In genomic region chr1:243713470-243714186, GRCh38 we compare ENCODE assay signal across 8 cellular contexts.
DNase-seq lines count a peak whose midpoint lies in the region; ATAC-seq and TF ChIP-seq lines count a peak whose summit lies in the region.

No MANE protein-coding gene starts in this region.

- H3K36me3 ChIP-seq in heart right ventricle, result no peaks in the 10 kb centered on the region

- ATAC-seq in heart right ventricle, result peak in 7 of 8 donors; percentile 31 to 89 (median 83)
- ATAC-seq in HG03280 (IDR thresholded peaks at IDR 0.05; ENCODE audit: unreplicated experiment), result no peak

- no peaks in the 10 kb centered on the region for H3K27me3 ChIP-seq in heart right ventricle

- H3K36me3 Mint-ChIP-seq in activated CD4-positive, alpha-beta T cell treated with anti-CD3 and anti-CD28 coated beads, Interleukin-2, amount 10 ng/mL, durations not matched to agents 24 days and 14 days (ENCODE audit: low read depth), result peaks cover 1% of the 10 kb centered on the region

- H3K4me1 ChIP-seq in heart right ventricle, result peaks cover 0 to 38% (median 11%) of the 10 kb centered on the region in 9 donors

- H3K9me3 Mint-ChIP-seq in activated CD4-positive, alpha-beta T cell treated with anti-CD3 and anti-CD28 coated beads, Interleukin-2, amount 10 ng/mL, durations not matched to agents 24 days and 14 days, result no peaks in the 10 kb centered on the region

- intact Hi-C loops in heart right ventricle (cut with DNase I), result loop anchor here in 3 of 10 donors (2.0 to 10.0 kb wide), 4 partner anchors 29 to 561 kb away; no protein-coding TSS in a partner anchor
- intact Hi-C loops in activated CD4-positive, alpha-beta T cell treated with anti-CD3 and anti-CD28 coated beads, Interleukin-2, amount 10 ng/mL, durations not matched to agents 24 days and 14 days (cut with micrococcal nuclease), result loop anchor here (5.0 kb wide), 1 partner anchor 559 kb away; no protein-coding TSS in a partner anchor

- no peak for TF ChIP-seq CTCF in NB4 (IDR thresholded peaks at IDR 0.05; ENCODE audit: low read depth, low read length)
- no peak for TF ChIP-seq CTCF in heart right ventricle (IDR thresholded peaks at IDR 0.05)

- no peak overlapping the region for H3K4me3 Mint-ChIP-seq in activated CD4-positive, alpha-beta T cell treated with anti-CD3 and anti-CD28 coated beads, Interleukin-2, amount 10 ng/mL, durations not matched to agents 24 days and 14 days

- H3K27me3 Mint-ChIP-seq in activated CD4-positive, alpha-beta T cell treated with anti-CD3 and anti-CD28 coated beads, Interleukin-2, amount 10 ng/mL, durations not matched to agents 24 days and 14 days, result no peaks in the 10 kb centered on the region

- TF ChIP-seq POLR2A in NB4 (IDR thresholded peaks at IDR 0.05; ENCODE audit: extremely low read depth, insufficient read length), result no peak

- H3K27ac Mint-ChIP-seq in activated CD4-positive, alpha-beta T cell treated with anti-CD3 and anti-CD28 coated beads, Interleukin-2, amount 10 ng/mL, durations not matched to agents 24 days and 14 days, result no peak overlapping the region

- no peaks in the 10 kb centered on the region for H3K9me3 ChIP-seq in heart right ventricle

- 26 to 39% methylated on average over 10 of the region's 10 CpGs for WGBS in heart right ventricle, 2 donors

- H3K4me1 Mint-ChIP-seq in activated CD4-positive, alpha-beta T cell treated with anti-CD3 and anti-CD28 coated beads, Interleukin-2, amount 10 ng/mL, durations not matched to agents 24 days and 14 days, result peaks cover 9% of the 10 kb centered on the region

- DNase-seq in NB4 (ENCODE audit: low read depth), result peak; percentile 75
- peak; percentile 52 for DNase-seq in SIG-M5 (lab: John Stamatoyannopoulos, UW)
- DNase-seq in heart right ventricle, result peak in 1 of 2 donors; percentile 17
- DNase-seq in superior temporal gyrus (ENCODE audit: extremely low spot score), result peak; percentile 92
- DNase-seq in cortex of kidney (lab: John Stamatoyannopoulos, UW), result no peak
- no peak for DNase-seq in activated CD4-positive, alpha-beta T cell treated with anti-CD3 and anti-CD28 coated beads, Interleukin-2, amount 10 ng/mL, durations not matched to agents 24 days and 14 days
- no peak for DNase-seq in activated gamma-delta T cell (lab: John Stamatoyannopoulos, UW)

- peak overlapping the region; percentile 69 for H3K4me3 ChIP-seq in NB4 (ENCODE audit: low read depth, low read length)
- H3K4me3 ChIP-seq in heart right ventricle, result peak overlapping the region in 3 of 10 donors; percentile 5 to 25 (median 11)

- peak overlapping the region in 3 of 10 donors; percentile 3 to 22 (median 10) for H3K27ac ChIP-seq in heart right ventricle

Comparison
In these comparisons a context has a peak if more than half of its experiments do, and no peak if none do; other contexts are left out.
1. DNase-seq: peak in NB4 (single experiment), SIG-M5 (single experiment) and superior temporal gyrus (single experiment); none in cortex of kidney (single experiment), activated CD4-positive, alpha-beta T cell treated with anti-CD3 and anti-CD28 coated beads, Interleukin-2, amount 10 ng/mL, durations not matched to agents 24 days and 14 days (single experiment) and activated gamma-delta T cell (single experiment).